ENCODE assay signal across 1 cellular context in the genomic region with DNA sequence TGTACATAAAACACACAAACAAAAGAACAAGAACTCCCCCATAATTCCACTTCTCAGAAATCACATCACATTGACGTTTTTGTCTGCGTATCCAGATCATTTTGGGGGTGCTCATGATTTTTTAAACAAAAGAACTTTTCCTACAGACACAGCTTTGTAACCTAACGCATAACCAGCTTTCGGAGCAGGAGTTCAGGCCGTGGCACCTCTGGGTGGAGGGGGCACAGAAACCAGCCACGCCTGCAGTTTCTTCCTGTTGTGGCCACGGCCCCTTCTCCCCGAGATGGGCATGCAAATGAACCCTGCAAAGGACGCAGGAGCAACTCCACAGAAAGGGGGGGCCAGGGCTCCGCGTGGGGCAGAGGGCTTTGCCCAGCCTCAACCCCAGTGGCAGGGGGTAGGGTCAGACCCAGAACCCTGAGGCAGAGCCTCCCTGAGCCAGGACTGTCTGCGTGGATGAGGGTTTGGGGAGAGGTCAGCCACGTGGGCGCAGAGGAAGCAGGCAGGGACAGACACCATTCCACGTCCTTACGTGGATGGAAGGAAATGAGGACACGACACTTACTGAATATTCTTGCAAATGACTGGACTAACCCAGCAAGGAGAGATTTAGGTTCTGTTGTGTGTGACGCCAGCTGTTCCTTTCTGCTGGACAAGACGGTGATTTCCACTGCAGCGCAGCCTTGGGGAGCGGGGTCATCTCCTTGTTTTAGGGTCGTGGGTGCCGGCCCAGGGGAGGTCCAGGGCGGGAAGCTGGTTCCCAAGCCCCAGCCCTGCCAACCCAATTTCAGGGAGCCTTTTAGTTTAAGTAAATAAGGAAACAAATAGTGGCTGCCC.
TF ChIP-seq lines count a peak whose summit lies in the region.

No MANE protein-coding gene starts in this region.

TF ChIP-seq in SK-N-SH, 30 proteins besides CTCF, POLR2A, EP300 and RAD21 (continued from another document):
- TF ChIP-seq, protein P1, sequence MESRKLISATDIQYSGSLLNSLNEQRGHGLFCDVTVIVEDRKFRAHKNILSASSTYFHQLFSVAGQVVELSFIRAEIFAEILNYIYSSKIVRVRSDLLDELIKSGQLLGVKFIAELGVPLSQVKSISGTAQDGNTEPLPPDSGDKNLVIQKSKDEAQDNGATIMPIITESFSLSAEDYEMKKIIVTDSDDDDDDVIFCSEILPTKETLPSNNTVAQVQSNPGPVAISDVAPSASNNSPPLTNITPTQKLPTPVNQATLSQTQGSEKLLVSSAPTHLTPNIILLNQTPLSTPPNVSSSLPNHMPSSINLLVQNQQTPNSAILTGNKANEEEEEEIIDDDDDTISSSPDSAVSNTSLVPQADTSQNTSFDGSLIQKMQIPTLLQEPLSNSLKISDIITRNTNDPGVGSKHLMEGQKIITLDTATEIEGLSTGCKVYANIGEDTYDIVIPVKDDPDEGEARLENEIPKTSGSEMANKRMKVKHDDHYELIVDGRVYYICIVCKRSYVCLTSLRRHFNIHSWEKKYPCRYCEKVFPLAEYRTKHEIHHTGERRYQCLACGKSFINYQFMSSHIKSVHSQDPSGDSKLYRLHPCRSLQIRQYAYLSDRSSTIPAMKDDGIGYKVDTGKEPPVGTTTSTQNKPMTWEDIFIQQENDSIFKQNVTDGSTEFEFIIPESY (IDR thresholded peaks at IDR 0.05; ENCODE audit: borderline replicate concordance, low read depth), result no peak
- TF ChIP-seq RFX5 (IDR thresholded peaks at IDR 0.05; ENCODE audit: low read length) (no peak), RCOR1 (IDR thresholded peaks at IDR 0.05; ENCODE audit: low read length) (no peak), GABPA (IDR thresholded peaks at IDR 0.05; ENCODE audit: low read depth) (no peak), EZH2phosphoT487 (IDR thresholded peaks at IDR 0.05; ENCODE audit: borderline replicate concordance, low read depth) (no peak), FOXJ3 (CRISPR knock-in tag; IDR thresholded peaks at IDR 0.05) (no peak)
- TF ChIP-seq, protein P2, sequence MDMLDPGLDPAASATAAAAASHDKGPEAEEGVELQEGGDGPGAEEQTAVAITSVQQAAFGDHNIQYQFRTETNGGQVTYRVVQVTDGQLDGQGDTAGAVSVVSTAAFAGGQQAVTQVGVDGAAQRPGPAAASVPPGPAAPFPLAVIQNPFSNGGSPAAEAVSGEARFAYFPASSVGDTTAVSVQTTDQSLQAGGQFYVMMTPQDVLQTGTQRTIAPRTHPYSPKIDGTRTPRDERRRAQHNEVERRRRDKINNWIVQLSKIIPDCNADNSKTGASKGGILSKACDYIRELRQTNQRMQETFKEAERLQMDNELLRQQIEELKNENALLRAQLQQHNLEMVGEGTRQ (IDR thresholded peaks at IDR 0.05; ENCODE audit: borderline replicate concordance, low read depth, low read length), result no peak
